In the genomic region with DNA sequence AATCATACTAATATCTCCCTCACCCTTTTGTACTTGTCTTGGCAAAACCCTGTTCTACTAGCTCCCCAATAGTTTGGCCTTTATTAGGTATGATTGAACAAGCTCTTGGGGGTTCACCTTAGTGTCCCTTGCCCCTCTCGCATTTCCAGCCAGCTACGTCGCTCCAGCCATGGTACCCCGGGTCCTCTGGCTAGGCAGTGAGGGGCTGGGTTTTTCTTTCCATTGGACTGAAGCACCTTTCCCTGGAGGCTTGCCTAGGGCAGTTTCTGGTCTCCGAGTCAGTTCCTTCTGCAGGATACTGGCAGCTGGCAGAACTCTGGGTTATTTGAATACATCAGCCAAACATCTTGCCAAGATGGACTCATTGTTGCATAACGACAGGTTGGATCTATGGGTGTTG, we compare ENCODE assay signal across 7 cellular contexts.
DNase-seq lines count a peak whose midpoint lies in the region; ATAC-seq, FAIRE-seq and TF ChIP-seq lines count a peak whose summit lies in the region.
"Not testable (repeated sequence)": the region's sequence is repeated elsewhere in the genome, so short reads cannot be mapped to it uniquely, and the experiment has no call there.

No MANE protein-coding gene starts in this region.

- H3K9me2 ChIP-seq in Loucy (replicated peaks; ENCODE audit: low read depth, low read length) = not testable (repeated sequence)

- not testable (repeated sequence) for H4K20me1 ChIP-seq in Loucy (ENCODE audit: insufficient read depth, low read length, poor library complexity, severe bottlenecking); keratinocyte (ENCODE audit: control insufficient read depth, extremely low read depth, insufficient read depth, low read length)

- H3K4me3 ChIP-seq in Loucy (ENCODE audit: low read length, poor library complexity, severe bottlenecking); keratinocyte (ENCODE audit: control insufficient read depth in 2 of 3, extremely low read depth in 1 of 3, insufficient read depth in 2 of 3, low read depth in 1 of 3, low read length in 3 of 3); sigmoid colon: not testable (repeated sequence)

- 64 to 74% methylated on average over 6 of the region's 6 CpGs for WGBS in sigmoid colon, 2 donors

- H3K27me3 ChIP-seq in CD4-positive, alpha-beta T cell (ENCODE audit: control insufficient read depth, insufficient read depth, low read length); Loucy (ENCODE audit: insufficient read depth, low read length, poor library complexity, severe bottlenecking); keratinocyte (ENCODE audit: control insufficient read depth, extremely low read depth, insufficient read depth, low read length); sigmoid colon: not testable (repeated sequence)

- dilution Hi-C loops in keratinocyte (cut with MboI; ENCODE audit: extremely low pct_ligation_motif_present, low sequenced_read_pairs) = not testable (repeated sequence)

- TF ChIP-seq POLR2A in sigmoid colon (IDR thresholded peaks at IDR 0.05) = not testable (repeated sequence)

- not testable (repeated sequence) for H3K27me3 Mint-ChIP-seq in CD4-positive, alpha-beta T cell; activated CD4-positive, alpha-beta T cell treated with anti-CD3 and anti-CD28 coated beads for 36 hours; activated naive CD8-positive, alpha-beta T cell; central memory CD8-positive, alpha-beta T cell

- CTCF ChIA-PET in CD4-positive, alpha-beta T cell (lab: Charles Lee); activated CD4-positive, alpha-beta T cell treated with anti-CD3 and anti-CD28 coated beads for 36 hours (lab: Charles Lee): not testable (repeated sequence)

- not testable (repeated sequence) for FAIRE-seq in keratinocyte (lab: Jason Lieb, UNC)

- H3K9me1 ChIP-seq in keratinocyte (ENCODE audit: control insufficient read depth, extremely low read depth, insufficient read depth, low read length) = not testable (repeated sequence)

- ATAC-seq in CD4-positive, alpha-beta T cell (ENCODE audit: poor library complexity); activated CD4-positive, alpha-beta T cell treated with anti-CD3 and anti-CD28 coated beads for 36 hours; central memory CD8-positive, alpha-beta T cell (replicated peaks; ENCODE audit: extremely low read depth, poor library complexity, severe bottlenecking): not testable (repeated sequence)

- peaks cover 17% of the 10 kb centered on the region; the same call in 1 of the 2 replicates for H3K79me2 ChIP-seq in Loucy (ENCODE audit: insufficient read depth, low read length)
- H3K79me2 ChIP-seq in keratinocyte (ENCODE audit: control insufficient read depth, insufficient read depth, low read length) = not testable (repeated sequence)

- H3K9me3 Mint-ChIP-seq in CD4-positive, alpha-beta T cell; activated CD4-positive, alpha-beta T cell treated with anti-CD3 and anti-CD28 coated beads for 36 hours (ENCODE audit: low read depth); activated naive CD8-positive, alpha-beta T cell (ENCODE audit: low read depth); central memory CD8-positive, alpha-beta T cell: not testable (repeated sequence)

- peak overlapping the region; percentile 24 for H3K4me2 ChIP-seq in Loucy (ENCODE audit: low read depth, low read length, poor library complexity, severe bottlenecking)
- peak overlapping the region; percentile 51 for H3K4me2 ChIP-seq in keratinocyte (ENCODE audit: control insufficient read depth, extremely low read depth, insufficient read depth, low read depth, low read length)

- H3K27ac ChIP-seq in CD4-positive, alpha-beta T cell (ENCODE audit: low read depth, low read length); sigmoid colon: not testable (repeated sequence)
- H3K27ac ChIP-seq in keratinocyte (ENCODE audit: control insufficient read depth, insufficient read depth, low read length) = peak overlapping the region; percentile 43

- not testable (repeated sequence) for H3F3A ChIP-seq in Loucy (ENCODE audit: low read depth)

- TF ChIP-seq EP300 in sigmoid colon (IDR thresholded peaks at IDR 0.05) = not testable (repeated sequence)

- DNase-seq in CD4-positive, alpha-beta T cell; activated CD4-positive, alpha-beta T cell treated with anti-CD3 and anti-CD28 coated beads for 36 hours; central memory CD8-positive, alpha-beta T cell (ENCODE audit: low spot score in 2 of 2); keratinocyte (ENCODE audit: low read depth, low spot score): not testable (repeated sequence)
- peak; percentile 25 for DNase-seq in sigmoid colon

- not testable (repeated sequence) for TF ChIP-seq CTCF in CD4-positive, alpha-beta T cell (IDR thresholded peaks at IDR 0.05); Loucy (conservative IDR thresholded peaks at IDR 0.05; ENCODE audit: low read length); keratinocyte (optimal IDR thresholded peaks at IDR 0.05 in 1 of 3, IDR thresholded peaks at IDR 0.05 in 1 of 3, conservative IDR thresholded peaks at IDR 0.05 in 1 of 3; ENCODE audit: extremely low read depth in 1 of 3, insufficient read depth in 2 of 3, low read length in 3 of 3); sigmoid colon (IDR thresholded peaks at IDR 0.05)

- H2AFZ ChIP-seq in Loucy (ENCODE audit: low read length); keratinocyte (ENCODE audit: control insufficient read depth, low read length): not testable (repeated sequence)

- H3K27ac Mint-ChIP-seq in CD4-positive, alpha-beta T cell = peak overlapping the region; percentile 80
- peak overlapping the region; percentile 13 for H3K27ac Mint-ChIP-seq in activated CD4-positive, alpha-beta T cell treated with anti-CD3 and anti-CD28 coated beads for 36 hours
- H3K27ac Mint-ChIP-seq in activated naive CD8-positive, alpha-beta T cell = peak overlapping the region; percentile 66
- H3K27ac Mint-ChIP-seq in central memory CD8-positive, alpha-beta T cell (ENCODE audit: low read depth) = peak overlapping the region; percentile 22

- POLR2A ChIA-PET in CD4-positive, alpha-beta T cell (lab: Charles Lee); activated CD4-positive, alpha-beta T cell treated with anti-CD3 and anti-CD28 coated beads for 36 hours (lab: Charles Lee): not testable (repeated sequence)

- intact Hi-C loops in CD4-positive, alpha-beta T cell (cut with DNase I, micrococcal nuclease); activated CD4-positive, alpha-beta T cell treated with anti-CD3 and anti-CD28 coated beads for 36 hours (cut with DNase I, micrococcal nuclease); sigmoid colon (cut with DNase I): not testable (repeated sequence)

- H3K36me3 ChIP-seq in Loucy (ENCODE audit: insufficient read depth, low read length); keratinocyte (ENCODE audit: control insufficient read depth in 2 of 2, extremely low read depth in 1 of 2, insufficient read depth in 2 of 2, low read length in 2 of 2); sigmoid colon: not testable (repeated sequence)

- not testable (repeated sequence) for H3K9ac ChIP-seq in Loucy (ENCODE audit: low read depth, low read length, poor library complexity, severe bottlenecking); keratinocyte (ENCODE audit: control insufficient read depth, extremely low read depth, insufficient read depth, low read length)

- H3K4me1 Mint-ChIP-seq in CD4-positive, alpha-beta T cell (ENCODE audit: low read depth); central memory CD8-positive, alpha-beta T cell: not testable (repeated sequence)
- H3K4me1 Mint-ChIP-seq in activated CD4-positive, alpha-beta T cell treated with anti-CD3 and anti-CD28 coated beads for 36 hours = peaks cover 17% of the 10 kb centered on the region
- H3K4me1 Mint-ChIP-seq in activated naive CD8-positive, alpha-beta T cell (ENCODE audit: low read depth) = peaks cover 16% of the 10 kb centered on the region

- not testable (repeated sequence) for H3K36me3 Mint-ChIP-seq in CD4-positive, alpha-beta T cell (ENCODE audit: low read depth); activated CD4-positive, alpha-beta T cell treated with anti-CD3 and anti-CD28 coated beads for 36 hours (ENCODE audit: low read depth); activated naive CD8-positive, alpha-beta T cell; central memory CD8-positive, alpha-beta T cell (ENCODE audit: insufficient read depth)

- peak overlapping the region; percentile 27 for H3K4me3 Mint-ChIP-seq in CD4-positive, alpha-beta T cell
- not testable (repeated sequence) for H3K4me3 Mint-ChIP-seq in activated CD4-positive, alpha-beta T cell treated with anti-CD3 and anti-CD28 coated beads for 36 hours
- peak overlapping the region; percentile 58 for H3K4me3 Mint-ChIP-seq in activated naive CD8-positive, alpha-beta T cell
- H3K4me3 Mint-ChIP-seq in central memory CD8-positive, alpha-beta T cell = peak overlapping the region; percentile 64

- not testable (repeated sequence) for H3K4me1 ChIP-seq in Loucy (ENCODE audit: insufficient read depth, low read length, poor library complexity, severe bottlenecking); keratinocyte (ENCODE audit: control insufficient read depth, extremely low read depth, insufficient read depth, low read length); sigmoid colon

- H3K9me3 ChIP-seq in CD4-positive, alpha-beta T cell (ENCODE audit: control insufficient read depth, low read length); Loucy (ENCODE audit: insufficient read depth, low read depth, low read length); keratinocyte (ENCODE audit: control insufficient read depth, low read depth, low read length); sigmoid colon: not testable (repeated sequence)

Comparison
In these comparisons a context has a peak if more than half of its experiments do, and no peak if none do; other contexts are left out.
1. H3K27ac Mint-ChIP-seq: peak in every context shown above with its lines; median percentile 80 in CD4-positive, alpha-beta T cell; 66 in activated naive CD8-positive, alpha-beta T cell; 22 in central memory CD8-positive, alpha-beta T cell; 13 in activated CD4-positive, alpha-beta T cell treated with anti-CD3 and anti-CD28 coated beads for 36 hours.